8 cellular contexts compared by ENCODE assay signal in the genomic region with DNA sequence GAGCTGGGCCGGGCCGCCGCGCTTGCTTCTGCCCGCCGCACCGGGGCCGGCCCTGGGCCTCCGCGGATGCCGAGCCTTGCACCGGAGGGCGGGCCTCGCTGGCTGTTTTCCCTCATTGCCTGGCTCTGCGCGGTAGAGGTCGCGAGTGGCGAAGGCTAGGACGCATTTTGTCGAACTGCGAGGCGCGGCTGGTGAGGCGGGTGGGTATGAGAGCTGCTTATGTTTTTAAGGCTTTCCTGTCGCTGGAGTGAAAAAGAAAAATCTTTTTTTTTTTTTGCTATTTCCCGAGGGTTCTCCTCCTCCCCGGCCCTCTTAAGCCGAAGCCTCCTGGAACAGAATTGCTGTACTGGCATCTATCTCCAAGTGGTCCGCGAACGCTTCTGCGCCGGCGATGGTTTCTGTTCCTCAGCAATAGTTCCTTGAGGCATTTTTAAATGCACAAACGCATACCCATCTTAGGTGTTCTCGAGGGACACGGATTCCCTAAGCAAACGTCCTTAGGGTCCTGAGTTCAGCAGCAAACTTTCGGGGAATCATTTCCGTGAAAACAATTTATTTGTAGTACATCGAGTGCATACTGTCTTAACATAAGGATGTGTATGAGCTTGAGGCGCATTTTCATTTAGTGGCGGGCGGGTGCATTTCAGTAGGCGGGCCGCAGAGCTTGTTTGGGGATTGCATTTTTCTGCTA.
DNase-seq lines count a peak whose midpoint lies in the region; ATAC-seq and FAIRE-seq lines count a peak whose summit lies in the region.

No MANE protein-coding gene starts in this region.

- FAIRE-seq in endometrium (lab: Jason Lieb, UNC): peak; percentile 21

- ATAC-seq in GM19043 (IDR thresholded peaks at IDR 0.05; ENCODE audit: low read depth, unreplicated experiment) (peak; percentile 37), HG03342 (IDR thresholded peaks at IDR 0.05; ENCODE audit: unreplicated experiment) (peak; percentile 44)

- DNase-seq in C1 segment of cervical spinal cord (lab: John Stamatoyannopoulos, UW): peak in 13 of 14 donors; percentile 43 to 82 (median 72)
- DNase-seq in NCI-H69 (lab: John Stamatoyannopoulos, UW): peak; percentile 99
- DNase-seq in activated CD8-positive, alpha-beta memory T cell treated with anti-CD3 and anti-CD28 coated beads for 24 hours: peak; percentile 78
- peak; percentile 21 for DNase-seq in middle frontal gyrus (ENCODE audit: extremely low spot score, low spot score)
- DNase-seq in stimulated activated CD8-positive, alpha-beta memory T cell treated with anti-CD3 and anti-CD28 coated beads, Interleukin-2, amount 100 ng/mL, for 48 hours (ENCODE audit: low read depth in 2 of 2): peak; percentile 49 to 55

Comparison
In these comparisons a context has a peak if more than half of its experiments do, and no peak if none do; other contexts are left out.
1. Peak in every context shown above with its lines: DNase-seq and ATAC-seq.
2. DNase-seq: peak in every context shown above with its lines; median percentile 99 in NCI-H69; 78 in activated CD8-positive, alpha-beta memory T cell treated with anti-CD3 and anti-CD28 coated beads for 24 hours; 72 in C1 segment of cervical spinal cord; 52 in stimulated activated CD8-positive, alpha-beta memory T cell treated with anti-CD3 and anti-CD28 coated beads, Interleukin-2, amount 100 ng/mL, for 48 hours; 21 in middle frontal gyrus.